In genomic region chr11:9285850-9286587, GRCh38 we compare ENCODE assay signal across 17 cellular contexts.
"Had no signal": no experiment of that assay in that cellular context is flagged by ENCODE, and none has a peak within 500 bp of the region (broad histone marks: within the 10 kb centered on the region; RNA-seq: fewer than 3 reads in every experiment).

No MANE protein-coding gene starts in this region.

- H3K4me3 ChIP-seq: suprapubic skin had no signal

- H3K4me3 Mint-ChIP-seq: activated CD4-positive, alpha-beta T cell treated with anti-CD3 and anti-CD28 coated beads, Interleukin-2, amount 10 ng/mL, durations not matched to agents 24 days and 14 days; activated CD8-positive, alpha-beta T cell treated with anti-CD3 and anti-CD28 coated beads, Interleukin-2, amount 10 ng/mL, durations not matched to agents 7 days and 5 days; activated naive CD8-positive, alpha-beta T cell treated with anti-CD3 and anti-CD28 coated beads for 36 hours; activated T-helper 1 cell treated with anti-CD3 and anti-CD28 coated beads, Interleukin-12 subunit alpha, Interleukin-12 subunit beta, Interleukin-2, Interleukin-4 antibody, amounts not matched to agents 30 ng/mL and 10 ng/mL and 1 ng/mL, durations not matched to agents 14 hours and 24 hours and 36 hours; brain; memory B cell; natural killer cell; stimulated activated naive CD8-positive, alpha-beta T cell treated with anti-CD3 and anti-CD28 coated beads, Interleukin-15, Interleukin-2, amounts not matched to agents 100 ng/mL and 50 ng/mL, for 24 hours; T-helper 17 cell had no signal

- H3K27me3 ChIP-seq: neutrophil, suprapubic skin had no signal

- H3K9me3 Mint-ChIP-seq: activated CD4-positive, alpha-beta T cell treated with anti-CD3 and anti-CD28 coated beads, Interleukin-2, amount 10 ng/mL, durations not matched to agents 24 days and 14 days; activated naive CD8-positive, alpha-beta T cell treated with anti-CD3 and anti-CD28 coated beads for 36 hours; activated T-helper 1 cell treated with anti-CD3 and anti-CD28 coated beads, Interleukin-12 subunit alpha, Interleukin-12 subunit beta, Interleukin-2, Interleukin-4 antibody, amounts not matched to agents 30 ng/mL and 10 ng/mL and 1 ng/mL, durations not matched to agents 14 hours and 24 hours and 36 hours; brain; memory B cell; natural killer cell; stimulated activated naive CD8-positive, alpha-beta T cell treated with anti-CD3 and anti-CD28 coated beads, Interleukin-15, Interleukin-2, amounts not matched to agents 100 ng/mL and 50 ng/mL, for 24 hours had no signal

- H3K9me3 ChIP-seq: neutrophil, suprapubic skin had no signal

- H3K27ac Mint-ChIP-seq: activated CD4-positive, alpha-beta T cell treated with anti-CD3 and anti-CD28 coated beads, Interleukin-2, amount 10 ng/mL, durations not matched to agents 24 days and 14 days; activated CD8-positive, alpha-beta T cell treated with anti-CD3 and anti-CD28 coated beads, Interleukin-2, amount 10 ng/mL, durations not matched to agents 7 days and 5 days; activated naive CD8-positive, alpha-beta T cell treated with anti-CD3 and anti-CD28 coated beads for 36 hours; activated T-helper 1 cell treated with anti-CD3 and anti-CD28 coated beads, Interleukin-12 subunit alpha, Interleukin-12 subunit beta, Interleukin-2, Interleukin-4 antibody, amounts not matched to agents 30 ng/mL and 10 ng/mL and 1 ng/mL, durations not matched to agents 14 hours and 24 hours and 36 hours; brain; memory B cell; natural killer cell; stimulated activated naive CD8-positive, alpha-beta T cell treated with anti-CD3 and anti-CD28 coated beads, Interleukin-15, Interleukin-2, amounts not matched to agents 100 ng/mL and 50 ng/mL, for 24 hours; T-helper 17 cell had no signal

- H3K27ac ChIP-seq: neutrophil, suprapubic skin had no signal

- ATAC-seq: activated CD8-positive, alpha-beta T cell treated with anti-CD3 and anti-CD28 coated beads, Interleukin-2, amount 10 ng/mL, durations not matched to agents 7 days and 5 days; left lobe of liver; natural killer cell; T-helper 17 cell had no signal

- H3K27me3 Mint-ChIP-seq: activated CD4-positive, alpha-beta T cell treated with anti-CD3 and anti-CD28 coated beads, Interleukin-2, amount 10 ng/mL, durations not matched to agents 24 days and 14 days; activated naive CD8-positive, alpha-beta T cell treated with anti-CD3 and anti-CD28 coated beads for 36 hours; brain; memory B cell; stimulated activated naive CD8-positive, alpha-beta T cell treated with anti-CD3 and anti-CD28 coated beads, Interleukin-15, Interleukin-2, amounts not matched to agents 100 ng/mL and 50 ng/mL, for 24 hours; T-helper 17 cell had no signal

- H3K4me1 Mint-ChIP-seq: memory B cell had no signal

- DNase-seq: activated CD4-positive, alpha-beta T cell treated with anti-CD3 and anti-CD28 coated beads, Interleukin-2, amount 10 ng/mL, durations not matched to agents 24 days and 14 days; activated CD4-positive, CD25-positive, alpha-beta regulatory T cell; activated CD8-positive, alpha-beta T cell treated with anti-CD3 and anti-CD28 coated beads, Interleukin-2, amount 10 ng/mL, durations not matched to agents 7 days and 5 days; activated naive CD8-positive, alpha-beta T cell treated with anti-CD3 and anti-CD28 coated beads for 36 hours; cortex of kidney; effector CD4-positive, alpha-beta T cell; natural killer cell; small intestine; T-helper 17 cell; trophoblast cell had no signal

- H3K4me1 ChIP-seq: suprapubic skin had no signal
